Comparison of ENCODE assay signal across 18 cellular contexts in the genomic region with DNA sequence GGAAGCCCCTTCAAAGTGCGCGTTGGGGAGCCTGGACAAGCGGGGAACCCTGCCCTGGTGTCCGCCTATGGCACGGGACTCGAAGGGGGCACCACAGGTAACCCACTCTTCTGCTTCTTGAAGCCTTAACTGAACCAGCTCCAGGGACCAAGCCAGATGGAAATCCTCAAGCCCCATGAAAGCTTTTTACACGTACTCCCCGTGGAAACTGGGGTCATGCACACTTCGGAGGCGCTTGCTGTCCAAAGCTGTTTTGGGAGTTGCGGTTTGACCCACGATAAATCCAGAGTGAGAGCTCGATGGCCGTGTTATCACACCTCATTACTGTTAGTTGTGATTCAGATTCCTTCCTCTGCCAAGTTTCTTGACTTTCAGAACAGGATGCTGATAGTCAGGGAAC. TPM values are rescaled to one million over a fixed set of nuclear protein-coding genes. Genes with fewer than 3 reads are reported as not detected.
DNase-seq lines count a peak whose midpoint lies in the region; ATAC-seq and TF ChIP-seq lines count a peak whose summit lies in the region.
"Had no signal": no experiment of that assay in that cellular context is flagged by ENCODE, and none has a peak within 500 bp of the region (broad histone marks: within the 10 kb centered on the region; RNA-seq: fewer than 3 reads in every experiment).

No MANE protein-coding gene starts in this region.

- H3K4me3 ChIP-seq in RWPE2 (ENCODE audit: severe bottlenecking) (no peak overlapping the region), mesenchymal stem cell (ENCODE audit: insufficient read depth in 1 of 2, low read depth in 1 of 2, low read length in 2 of 2) (no peak overlapping the region), upper lobe of right lung (no peak overlapping the region)

- H3K4me2 ChIP-seq in mesenchymal stem cell (ENCODE audit: low read length, poor library complexity, severe bottlenecking): no peak overlapping the region

- H3K27me3 ChIP-seq in RWPE2 (ENCODE audit: insufficient read depth, poor library complexity, severe bottlenecking) (no peaks in the 10 kb centered on the region), mesenchymal stem cell (ENCODE audit: control insufficient read depth in 1 of 2, insufficient read depth in 1 of 2, low read length in 2 of 2) (no peaks in the 10 kb centered on the region), upper lobe of right lung (no peaks in the 10 kb centered on the region)

- no peak overlapping the region for H4K8ac ChIP-seq in mesenchymal stem cell (ENCODE audit: low read length)

- H3K27ac ChIP-seq in RWPE2 (ENCODE audit: poor library complexity, severe bottlenecking): peak overlapping the region; percentile 92
- peak overlapping the region; percentile 90 for H3K27ac ChIP-seq in epithelial cell of prostate
- H3K27ac ChIP-seq in mesenchymal stem cell (ENCODE audit: low read length, poor library complexity, severe bottlenecking): no peak overlapping the region
- no peak overlapping the region for H3K27ac ChIP-seq in upper lobe of right lung

- H3K9me3 ChIP-seq in RWPE2 (ENCODE audit: severe bottlenecking): no peaks in the 10 kb centered on the region
- no peaks in the 10 kb centered on the region for H3K9me3 ChIP-seq in mesenchymal stem cell (ENCODE audit: control insufficient read depth, low read length)
- H3K9me3 ChIP-seq in upper lobe of right lung: no peaks in the 10 kb centered on the region

- H3K36me3 ChIP-seq in RWPE2 (ENCODE audit: low read depth) (peaks cover 100% of the 10 kb centered on the region), mesenchymal stem cell (ENCODE audit: control insufficient read depth in 1 of 2, insufficient read depth in 2 of 2, low read depth in 1 of 2, low read length in 2 of 2) (peaks cover 54 to 63% of the 10 kb centered on the region in 2 experiments), upper lobe of right lung (peaks cover 25% of the 10 kb centered on the region)

- H2BK120ac ChIP-seq in mesenchymal stem cell (ENCODE audit: low read depth, low read length): no peak overlapping the region

- no peak overlapping the region for H3K4ac ChIP-seq in mesenchymal stem cell (ENCODE audit: low read depth in 1 of 2, low read length in 2 of 2)

- no peak for ATAC-seq in RWPE2 (ENCODE audit: low read depth)
- ATAC-seq in upper lobe of right lung: no peak
- ATAC-seq: CD8-positive, alpha-beta T cell; T-helper 17 cell had no signal

- H4K91ac ChIP-seq in mesenchymal stem cell (ENCODE audit: low read length): no peak overlapping the region

- WGBS in mesenchymal stem cell: 95% methylated on average over 14 of the region's 14 CpGs

- no peak overlapping the region for H2BK15ac ChIP-seq in mesenchymal stem cell (ENCODE audit: low read depth, poor library complexity, severe bottlenecking)

- peak overlapping the region in 1 of 2 experiments; percentile 18 for H2BK12ac ChIP-seq in mesenchymal stem cell (ENCODE audit: low read length in 2 of 2)

- no peak overlapping the region for H2BK5ac ChIP-seq in mesenchymal stem cell (ENCODE audit: low read depth, low read length, poor library complexity, severe bottlenecking)

- DNase-seq in RWPE2 (ENCODE audit: low spot score) (no peak), epithelial cell of prostate (ENCODE audit: low read depth, low spot score) (no peak), mesenchymal stem cell (no peak), upper lobe of right lung (peak; percentile 48), HK-2 (ENCODE audit: unreplicated experiment) (no peak), SK-N-DZ (ENCODE audit: low spot score) (no peak), kidney tubule cell (ENCODE audit: low spot score) (no peak)
- DNase-seq: activated CD4-positive, CD25-positive, alpha-beta regulatory T cell treated with anti-CD3 and anti-CD28 coated beads, Interleukin-2, amount 50 U/mL, for 72 hours; activated naive CD4-positive, alpha-beta T cell treated with anti-CD3 and anti-CD28 coated beads, Interleukin-2, amount 50 U/mL, for 16 hours; CD8-positive, alpha-beta T cell; GDM1; NCI-H187 treated with DMSO at 0.1 percent for 48 hours; NCI-H526; nucleus accumbens; T-helper 17 cell had no signal

- H3K4me1 ChIP-seq in RWPE2 (ENCODE audit: insufficient read depth, poor library complexity, severe bottlenecking): peaks cover 28% of the 10 kb centered on the region
- peaks cover 35% of the 10 kb centered on the region for H3K4me1 ChIP-seq in mesenchymal stem cell (ENCODE audit: control insufficient read depth, insufficient read depth, low read depth, low read length)
- H3K4me1 ChIP-seq in upper lobe of right lung: peaks cover 29% of the 10 kb centered on the region

- intact Hi-C loops in upper lobe of right lung (cut with DNase I): no loop called here

- peaks cover 16% of the 10 kb centered on the region for H3K79me1 ChIP-seq in mesenchymal stem cell (replicated peaks; ENCODE audit: low read length, poor library complexity, severe bottlenecking)

- H3K18ac ChIP-seq in mesenchymal stem cell (ENCODE audit: low read depth in 1 of 2, low read length in 2 of 2): no peak overlapping the region

- no peak overlapping the region for H2AFZ ChIP-seq in mesenchymal stem cell (ENCODE audit: low read depth, low read length)

- no peak for TF ChIP-seq CTCF in RWPE2 (IDR thresholded peaks at IDR 0.05; ENCODE audit: poor library complexity, severe bottlenecking)
- no peak for TF ChIP-seq CTCF in upper lobe of right lung (IDR thresholded peaks at IDR 0.05)

- H3K14ac ChIP-seq in mesenchymal stem cell (ENCODE audit: low read length in 2 of 2): no peak overlapping the region

- peak overlapping the region; percentile 77 for H2AK5ac ChIP-seq in mesenchymal stem cell (ENCODE audit: low read length, severe bottlenecking)

- no peak overlapping the region for H3K9ac ChIP-seq in mesenchymal stem cell (ENCODE audit: low read length)

- no peak overlapping the region for H3K23ac ChIP-seq in mesenchymal stem cell (ENCODE audit: low read length in 2 of 2)

RNA-seq across cellular contexts. Expression of a gene that starts 47.5 kb away (rescaled TPM):
- not detected for polyA plus RNA-seq in mesenchymal stem cell (2013, experiment 1 of 2)
- polyA plus RNA-seq in mesenchymal stem cell (2013, experiment 2 of 2): not detected
- 125 TPM for total RNA-seq in upper lobe of right lung
- polyA plus RNA-seq in SK-N-DZ (2014; cell fraction: cytosol; rRNA removed): not detected in 2 replicates
- polyA plus RNA-seq in SK-N-DZ (2014; cell fraction: nucleus; rRNA removed): 1.4 TPM in 1 of 2 replicates, not detected in the other
- total RNA-seq: CD8-positive, alpha-beta T cell; epithelial cell of proximal tubule; HT-29; RPMI7951 had no signal

Comparison
In these comparisons a context has a peak if more than half of its experiments do, and no peak if none do; other contexts are left out.
1. H3K27ac ChIP-seq: peak in RWPE2 (single experiment) and epithelial cell of prostate (single experiment); none in mesenchymal stem cell (single experiment) and upper lobe of right lung (single experiment).